Comparison of ENCODE assay signal across 27 cellular contexts in the genomic region with DNA sequence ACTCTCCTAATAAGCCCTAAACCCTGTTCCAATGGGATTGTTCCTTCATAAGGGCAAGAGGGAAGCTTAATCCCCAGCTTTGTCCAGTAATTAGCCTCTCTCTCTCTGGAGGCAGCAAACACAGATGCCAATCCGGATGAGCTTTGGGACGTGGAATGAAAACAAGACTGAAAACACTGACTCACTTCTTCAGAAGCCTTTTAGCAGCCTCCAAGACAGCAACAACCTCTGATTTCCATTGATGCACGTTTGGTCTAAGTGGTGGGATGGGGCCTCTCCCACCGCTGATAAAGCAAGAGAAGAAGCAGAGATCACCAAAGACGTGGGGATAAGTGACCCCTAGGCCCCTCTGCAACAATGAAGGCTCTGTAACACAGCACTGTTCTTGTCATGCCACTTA. TPM values are rescaled to one million over a fixed set of nuclear protein-coding genes. Genes with fewer than 3 reads are reported as not detected.
DNase-seq lines count a peak whose midpoint lies in the region; ATAC-seq and TF ChIP-seq lines count a peak whose summit lies in the region.
"Had no signal": no experiment of that assay in that cellular context is flagged by ENCODE, and none has a peak within 500 bp of the region (broad histone marks: within the 10 kb centered on the region; RNA-seq: fewer than 3 reads in every experiment).

No MANE protein-coding gene starts in this region.

- no peak overlapping the region for H2AFZ ChIP-seq in GM23248

- H3K27ac Mint-ChIP-seq in glutamatergic neuron (ENCODE audit: unreplicated experiment) = peak overlapping the region; percentile 71
- H3K27ac Mint-ChIP-seq: dendritic cell treated with granulocyte-macrophage colony-stimulating factor and Interleukin-4, amounts not matched to agents 40 ng/mL and 50 ng/mL, for 4 days had no signal

- peak; percentile 71 for DNase-seq in GM23248
- DNase-seq in adipocyte (ENCODE audit: low read depth) = peak; percentile 36
- no peak for DNase-seq in glutamatergic neuron
- DNase-seq in tibial nerve (ENCODE audit: low spot score in 2 of 2) = no peak
- no peak for DNase-seq in NCI-H2107 (lab: John Stamatoyannopoulos, UW)
- DNase-seq in gastrocnemius medialis = no peak
- DNase-seq: activated CD8-positive, alpha-beta memory T cell treated with anti-CD3 and anti-CD28 coated beads for 24 hours; activated naive CD4-positive, alpha-beta T cell; activated T-cell treated with anti-CD3 and anti-CD28 coated beads, Interleukin-2, amount 50 U/mL, for 4 hours; Caco-2; caudate nucleus; hippocampal formation; lower lobe of right lung; MV-4-11; NCI-H1930; NCI-H226; NK-92 treated with Interleukin-12 subunit alpha and Interleukin-12 subunit beta, amount 100 ng/mL, for 24 hours; nucleus accumbens; stimulated activated CD4-positive, alpha-beta T cell treated with anti-CD3 and anti-CD28 coated beads, Interleukin-4, amount 100 ng/mL, for 24 hours; stimulated activated naive CD8-positive, alpha-beta T cell treated with anti-CD3 and anti-CD28 coated beads, Interleukin-15, Interleukin-2, amounts not matched to agents 100 U/mL and 50 U/mL, for 24 hours; thyroid gland had no signal

- H3K4me3 ChIP-seq in GM23248 (no peak overlapping the region), adipocyte (ENCODE audit: low read length) (no peak overlapping the region), tibial nerve (no peak overlapping the region), gastrocnemius medialis (no peak overlapping the region)
- H3K4me3 ChIP-seq: lower lobe of right lung, thyroid gland had no signal

- H3K27me3 ChIP-seq in GM23248 (replicated peaks; ENCODE audit: insufficient read depth) = peaks cover 22% of the 10 kb centered on the region
- no peaks in the 10 kb centered on the region for H3K27me3 ChIP-seq in adipocyte (replicated peaks; ENCODE audit: control insufficient read depth, insufficient read depth, low read length)
- peaks cover 0 to 10% of the 10 kb centered on the region in 2 donors for H3K27me3 ChIP-seq in tibial nerve
- H3K27me3 ChIP-seq in gastrocnemius medialis = peaks cover 8 to 19% (median 17%) of the 10 kb centered on the region in 3 donors

- H3K9me2 ChIP-seq in GM23248 (ENCODE audit: insufficient read depth) = no peaks in the 10 kb centered on the region

- no peaks in the 10 kb centered on the region for H3F3A ChIP-seq in GM23248 (ENCODE audit: insufficient read depth)

- H3K27me3 Mint-ChIP-seq in glutamatergic neuron (ENCODE audit: unreplicated experiment) = peaks cover 14% of the 10 kb centered on the region

- H3K27ac ChIP-seq in GM23248 (no peak overlapping the region), tibial nerve (peak overlapping the region in 3 of 4 donors; percentile 32 to 89 (median 79)), gastrocnemius medialis (no peak overlapping the region)
- H3K27ac ChIP-seq: KMS-11, lower lobe of right lung, thyroid gland had no signal

- intact Hi-C loops in gastrocnemius medialis (cut with DNase I; ENCODE audit: low total_unique reads) = no loop called here

- H3K36me3 ChIP-seq in GM23248 (ENCODE audit: low read depth) (no peaks in the 10 kb centered on the region), adipocyte (ENCODE audit: control insufficient read depth, insufficient read depth, low read length, severe bottlenecking) (no peaks in the 10 kb centered on the region), tibial nerve (no peaks in the 10 kb centered on the region), gastrocnemius medialis (no peaks in the 10 kb centered on the region)
- H3K36me3 ChIP-seq: lower lobe of right lung, thyroid gland had no signal

- TF ChIP-seq CTCF in glutamatergic neuron (IDR thresholded peaks at IDR 0.05; ENCODE audit: partially characterized antibody, unreplicated experiment) = no peak
- no peak for TF ChIP-seq CTCF in tibial nerve (IDR thresholded peaks at IDR 0.05)
- no peak for TF ChIP-seq CTCF in gastrocnemius medialis (IDR thresholded peaks at IDR 0.05 in 4 of 5, conservative IDR thresholded peaks at IDR 0.05 in 1 of 5)

- H3K36me3 Mint-ChIP-seq in glutamatergic neuron (ENCODE audit: unreplicated experiment) = peaks cover 3% of the 10 kb centered on the region

- H3K9ac ChIP-seq in GM23248 = no peak overlapping the region
- H3K9ac ChIP-seq in adipocyte (ENCODE audit: low read length) = no peak overlapping the region
- H3K9ac ChIP-seq: KMS-11 had no signal

- H3K4me3 Mint-ChIP-seq in glutamatergic neuron (ENCODE audit: unreplicated experiment) = peak overlapping the region; percentile 16
- H3K4me3 Mint-ChIP-seq: activated T-cell treated with anti-CD3 and anti-CD28 coated beads, Interleukin-2, amount 50 U/mL, for 4 hours; dendritic cell treated with granulocyte-macrophage colony-stimulating factor and Interleukin-4, amounts not matched to agents 40 ng/mL and 50 ng/mL, for 4 days had no signal

- H3K4me1 Mint-ChIP-seq in glutamatergic neuron (ENCODE audit: low read depth, unreplicated experiment) = peaks cover 44% of the 10 kb centered on the region

- H3K9me3 ChIP-seq in GM23248 (ENCODE audit: low read depth) = no peaks in the 10 kb centered on the region
- no peaks in the 10 kb centered on the region for H3K9me3 ChIP-seq in adipocyte (ENCODE audit: control insufficient read depth, low read length)
- H3K9me3 ChIP-seq in tibial nerve = no peaks in the 10 kb centered on the region
- no peaks in the 10 kb centered on the region for H3K9me3 ChIP-seq in gastrocnemius medialis
- H3K9me3 ChIP-seq: Caco-2, lower lobe of right lung, thyroid gland had no signal

- H3K79me2 ChIP-seq in GM23248 (ENCODE audit: insufficient read depth) = no peaks in the 10 kb centered on the region

- peaks cover 13% of the 10 kb centered on the region for H3K9me3 Mint-ChIP-seq in glutamatergic neuron (ENCODE audit: unreplicated experiment)
- H3K9me3 Mint-ChIP-seq: activated T-cell treated with anti-CD3 and anti-CD28 coated beads, Interleukin-2, amount 50 U/mL, for 4 hours; dendritic cell treated with granulocyte-macrophage colony-stimulating factor and Interleukin-4, amounts not matched to agents 40 ng/mL and 50 ng/mL, for 4 days had no signal

- TF ChIP-seq EP300 in tibial nerve (IDR thresholded peaks at IDR 0.05) = peak in 1 of 2 donors; percentile 23

- TF ChIP-seq POLR2A in tibial nerve (IDR thresholded peaks at IDR 0.05) = no peak
- TF ChIP-seq POLR2A in gastrocnemius medialis (IDR thresholded peaks at IDR 0.05) = no peak

- ATAC-seq in HG03521 (IDR thresholded peaks at IDR 0.05; ENCODE audit: unreplicated experiment) (no peak), gastrocnemius medialis (no peak)
- ATAC-seq: activated T-cell treated with anti-CD3 and anti-CD28 coated beads, Interleukin-2, amount 50 U/mL, for 4 hours; HCT116; lower lobe of right lung; stimulated activated naive CD8-positive, alpha-beta T cell treated with anti-CD3 and anti-CD28 coated beads, Interleukin-15, Interleukin-2, amounts not matched to agents 100 U/mL and 50 U/mL, for 24 hours had no signal

- H3K4me1 ChIP-seq in GM23248 (ENCODE audit: insufficient read depth) (peaks cover 9% of the 10 kb centered on the region; the same call in 1 of the 2 replicates), adipocyte (ENCODE audit: control insufficient read depth, insufficient read depth, low read length) (peaks cover 5% of the 10 kb centered on the region), tibial nerve (peaks cover 0 to 12% (median 1%) of the 10 kb centered on the region in 4 donors), gastrocnemius medialis (peaks cover 5 to 10% of the 10 kb centered on the region in 2 donors)
- H3K4me1 ChIP-seq: Caco-2, lower lobe of right lung had no signal

- no peaks in the 10 kb centered on the region for H4K20me1 ChIP-seq in GM23248 (ENCODE audit: insufficient read depth)

- H3K4me2 ChIP-seq in GM23248 (ENCODE audit: unreplicated experiment) = no peak overlapping the region
- H3K4me2 ChIP-seq: KMS-11 had no signal

- in situ Hi-C loops in GM23248 (cut with MboI) (no loop called here), gastrocnemius medialis (cut with MboI; ENCODE audit: low sequenced_read_pairs in 4 of 4) (loop anchor here in 2 of 4 donors (25.0 kb wide), 2 partner anchors 342 to 467 kb away; no protein-coding TSS in a partner anchor)

- 15 to 17% methylated on average over 5 of the region's 5 CpGs for WGBS in GM23248 (ENCODE audit: low coverage in 1 of 2, low lambda C conversion rate in 2 of 2, missing lambda C conversion rate in 2 of 2), 2 experiments
- WGBS in tibial nerve, 2 donors = 29 to 36% methylated on average over 5 of the region's 5 CpGs

RNA-seq across cellular contexts. Expression of gene GFRA1, which starts 5.8 kb away (rescaled TPM):
- total RNA-seq in GM23248 (2014; rRNA removed; shearing (Covaris generic)) = 5.0 and 8.1 TPM in 2 replicates
- polyA plus RNA-seq in GM23248 (2016; fragmentation: Nextera tagmentation; extraction: Ambion mirVana) = 5.2 and 6.7 TPM in 2 replicates
- total RNA-seq in glutamatergic neuron (ENCODE audit: unreplicated experiment) = 347 TPM
- 100 to 1,000 TPM in 1 of 4 donors, 10 to 100 TPM in 3; 57.9 to 104 (median 61.6) TPM for total RNA-seq in tibial nerve
- total RNA-seq in gastrocnemius medialis = 10 to 100 TPM; 21.2 to 34.2 (median 25.2) TPM
- total RNA-seq: Caco-2 had no signal

RNA-seq across cellular contexts. Expression of gene CCDC172, which starts 45.4 kb away (rescaled TPM):
- not detected in 2 replicates for total RNA-seq in GM23248 (2014; rRNA removed; shearing (Covaris generic))
- polyA plus RNA-seq in GM23248 (2016; fragmentation: Nextera tagmentation; extraction: Ambion mirVana) = not detected in 2 replicates
- total RNA-seq in glutamatergic neuron (ENCODE audit: unreplicated experiment) (not detected), tibial nerve (not detected), gastrocnemius medialis (not detected)
- total RNA-seq: activated T-cell treated with anti-CD3 and anti-CD28 coated beads, Interleukin-2, amount 50 U/mL, for 4 hours; Caco-2; endothelial cell of umbilical vein; kidney epithelial cell; lower lobe of right lung; thyroid gland had no signal
- polyA plus RNA-seq: endothelial cell of umbilical vein had no signal

Comparison
In these comparisons a context has a peak if more than half of its experiments do, and no peak if none do; other contexts are left out.
1. DNase-seq: peak in GM23248 (single experiment) and adipocyte (single experiment); none in glutamatergic neuron (single experiment), tibial nerve (0 of 2), NCI-H2107 (single experiment) and gastrocnemius medialis (0 of 2).
2. H3K27ac ChIP-seq: peak in tibial nerve (3 of 4); none in GM23248 (single experiment) and gastrocnemius medialis (0 of 4).